Comparison of ENCODE assay signal across 8 cellular contexts in the genomic region with DNA sequence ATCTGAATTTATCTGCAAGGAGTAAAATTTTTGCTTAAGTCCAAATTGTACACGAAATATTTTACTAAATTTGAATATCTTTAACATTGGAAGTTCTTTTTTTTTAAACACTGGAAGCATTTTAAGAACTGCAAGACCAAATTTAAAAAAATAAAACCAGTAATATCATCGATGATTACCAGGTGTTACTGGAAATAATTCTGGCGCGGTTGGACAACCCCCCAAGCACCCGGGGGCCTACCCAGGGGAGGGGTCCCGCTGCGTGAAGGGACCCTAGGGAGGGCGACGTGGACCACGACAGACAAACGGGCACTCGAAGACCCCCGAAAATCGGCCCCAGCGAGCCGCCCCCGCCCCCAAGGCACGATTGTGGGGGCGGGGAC. TPM values are rescaled to one million over a fixed set of nuclear protein-coding genes. Genes with fewer than 3 reads are reported as not detected.
A peak's percentile ranks its signal among the peaks of the same experiment; 100 is the strongest.
DNase-seq lines count a peak whose midpoint lies in the region; ATAC-seq and TF ChIP-seq lines count a peak whose summit lies in the region.

No MANE protein-coding gene starts in this region.

- no peak for TF ChIP-seq POLR2A in esophagus squamous epithelium (IDR thresholded peaks at IDR 0.05)

- intact Hi-C loops in esophagus squamous epithelium (cut with DNase I), result no loop called here

- no peak overlapping the region for H3K23ac ChIP-seq in trophoblast cell (ENCODE audit: low read length)

- H4K12ac ChIP-seq in trophoblast cell (ENCODE audit: low read depth, low read length), result peak overlapping the region; percentile 94

- H4K91ac ChIP-seq in trophoblast cell (ENCODE audit: low read depth, low read length), result peak overlapping the region; percentile 91

- WGBS in esophagus squamous epithelium, 2 donors, result 1 to 6% methylated on average over 6 to 19 of the region's 19 CpGs
- WGBS in trophoblast cell (ENCODE audit: extremely low coverage, insufficient coverage, insufficient read length), result no CpG with 5 or more reads among the region's 19 CpGs

- peak overlapping the region; percentile 88 for H3K14ac ChIP-seq in trophoblast cell (ENCODE audit: low read length)

- peak overlapping the region; percentile 72 for H3K4ac ChIP-seq in trophoblast cell (ENCODE audit: low read depth, low read length)

- H2BK120ac ChIP-seq in trophoblast cell (ENCODE audit: insufficient read depth, low read length, poor library complexity), result peak overlapping the region; percentile 82

- H3K79me2 ChIP-seq in DND-41 (ENCODE audit: insufficient read depth, low read length) (peaks cover 55% of the 10 kb centered on the region), trophoblast cell (ENCODE audit: control insufficient read depth, insufficient read depth, low read length, poor library complexity) (peaks cover 27% of the 10 kb centered on the region)

- H3K4me1 ChIP-seq in DND-41 (ENCODE audit: insufficient read depth, low read length) (peaks cover 38% of the 10 kb centered on the region), SJSA1 (replicated peaks) (peaks cover 28% of the 10 kb centered on the region), esophagus squamous epithelium (peaks cover 27 to 58% (median 45%) of the 10 kb centered on the region in 3 donors), trophoblast cell (ENCODE audit: control insufficient read depth in 1 of 2, insufficient read depth in 2 of 2, low read length in 2 of 2) (peaks cover 7 to 12% of the 10 kb centered on the region in 2 experiments)

- H3K27me3 ChIP-seq in DND-41 (ENCODE audit: insufficient read depth, low read length, poor library complexity), result no peaks in the 10 kb centered on the region
- no peaks in the 10 kb centered on the region for H3K27me3 ChIP-seq in SJSA1 (replicated peaks)
- H3K27me3 ChIP-seq in esophagus squamous epithelium, result no peaks in the 10 kb centered on the region
- H3K27me3 ChIP-seq in trophoblast cell (ENCODE audit: insufficient read depth, low read length), result no peaks in the 10 kb centered on the region

- DNase-seq in DND-41 (no peak), SJSA1 (ENCODE audit: low read depth in 1 of 2, low spot score in 2 of 2) (no peak), esophagus squamous epithelium (lab: John Stamatoyannopoulos, UW) (no peak), trophoblast cell (no peak), NCI-H1092 treated with DMSO at 0.1 percent for 48 hours (lab: John Stamatoyannopoulos, UW) (no peak), GM13977 (ENCODE audit: low spot score) (no peak), GDM1 (lab: John Stamatoyannopoulos, UW) (no peak)
- no peak for DNase-seq in stimulated activated CD4-positive, alpha-beta T cell treated with anti-CD3 and anti-CD28 coated beads, Interleukin-2, amount 100 ng/mL, for 48 hours

- peaks cover 20% of the 10 kb centered on the region for H3K79me1 ChIP-seq in trophoblast cell (ENCODE audit: low read length)

- peak overlapping the region; percentile 100 for H3K9ac ChIP-seq in DND-41 (ENCODE audit: low read depth, low read length)
- peak overlapping the region; percentile 96 for H3K9ac ChIP-seq in trophoblast cell (ENCODE audit: low read length)

- peak overlapping the region; percentile 95 for H4K8ac ChIP-seq in trophoblast cell (ENCODE audit: low read depth, low read length)

- H3K9me3 ChIP-seq in DND-41 (ENCODE audit: insufficient read depth, low read length, severe bottlenecking) (no peaks in the 10 kb centered on the region), SJSA1 (replicated peaks) (no peaks in the 10 kb centered on the region), esophagus squamous epithelium (no peaks in the 10 kb centered on the region), trophoblast cell (ENCODE audit: insufficient read depth, low read depth, low read length) (no peaks in the 10 kb centered on the region)

- H2BK5ac ChIP-seq in trophoblast cell (ENCODE audit: low read depth, low read length, poor library complexity), result peak overlapping the region; percentile 53

- H2AFZ ChIP-seq in DND-41 (ENCODE audit: low read depth, low read length) (peak overlapping the region; percentile 83), trophoblast cell (ENCODE audit: insufficient read depth, low read length, poor library complexity) (peak overlapping the region; percentile 94)

- in situ Hi-C loops in GM13977 (cut with MboI; ENCODE audit: low pct_unique_long_range_greater_than_20kb, low sequenced_read_pairs, unreplicated experiment), result loop anchor here (25.0 kb wide), 1 partner anchor 343 kb away; no protein-coding TSS in a partner anchor

- no peak overlapping the region for H2AK5ac ChIP-seq in trophoblast cell (ENCODE audit: low read length)

- peaks cover 42% of the 10 kb centered on the region for H4K20me1 ChIP-seq in DND-41 (ENCODE audit: insufficient read depth, low read length)

- H3K27ac ChIP-seq in DND-41 (ENCODE audit: low read length) (peak overlapping the region; percentile 89), SJSA1 (no peak overlapping the region), esophagus squamous epithelium (peak overlapping the region in 3 of 4 donors; percentile 81 to 100 (median 100)), trophoblast cell (ENCODE audit: low read depth, low read length) (no peak overlapping the region)

- peak overlapping the region; percentile 90 for H3K18ac ChIP-seq in trophoblast cell (ENCODE audit: low read length)

- H3K4me2 ChIP-seq in DND-41 (ENCODE audit: insufficient read depth, low read length), result peak overlapping the region; percentile 72
- H3K4me2 ChIP-seq in trophoblast cell (ENCODE audit: low read length), result peak overlapping the region; percentile 85

- H3K36me3 ChIP-seq in DND-41 (ENCODE audit: insufficient read depth, low read length) (peaks cover 37% of the 10 kb centered on the region), SJSA1 (peaks cover 45% of the 10 kb centered on the region), esophagus squamous epithelium (peaks cover 10 to 24% (median 15%) of the 10 kb centered on the region in 3 donors), trophoblast cell (ENCODE audit: control insufficient read depth in 1 of 2, insufficient read depth in 2 of 2, low read length in 2 of 2) (peaks cover 22 to 23% of the 10 kb centered on the region in 2 experiments)

- TF ChIP-seq CTCF in DND-41 (IDR thresholded peaks at IDR 0.05; ENCODE audit: borderline replicate concordance, extremely low read depth, low read length, poor library complexity, severe bottlenecking) (no peak), esophagus squamous epithelium (IDR thresholded peaks at IDR 0.05) (no peak), GM13977 (IDR thresholded peaks at IDR 0.05; ENCODE audit: extremely low read depth, insufficient read depth, missing control alignments) (no peak)

- H3K4me3 ChIP-seq in DND-41 (ENCODE audit: low read depth in 1 of 2, low read length in 2 of 2) (peak overlapping the region; percentile 82), SJSA1 (peak overlapping the region; percentile 92), esophagus squamous epithelium (peak overlapping the region; percentile 84 to 98 (median 94)), trophoblast cell (ENCODE audit: low read depth, low read length) (peak overlapping the region; percentile 88)

- no peak overlapping the region for H2BK12ac ChIP-seq in trophoblast cell (ENCODE audit: low read length)

- ATAC-seq in DND-41 (ENCODE audit: insufficient read depth, low read depth), result no peak

RNA-seq across cellular contexts. Expression of a gene that starts 12.6 kb away (rescaled TPM):
- not detected in 2 replicates for total RNA-seq in SJSA1 (2014; rRNA removed; shearing (Covaris generic))
- 1 to 10 TPM in 1 of 4 donors, not detected in 3; 1.5 TPM for total RNA-seq in esophagus squamous epithelium
- polyA plus RNA-seq in trophoblast cell (2013), result 0.10 and 0.12 TPM in 2 replicates

RNA-seq across cellular contexts. Expression of a gene that starts 13.1 kb away (rescaled TPM):
- total RNA-seq in SJSA1 (2014; rRNA removed; shearing (Covaris generic)), result not detected in 2 replicates
- total RNA-seq in esophagus squamous epithelium, result under 1 TPM in 3 of 4 donors, not detected in 1; 0.32 to 0.40 (median 0.38) TPM
- polyA plus RNA-seq in trophoblast cell (2013), result 0.03 TPM in 2 replicates

RNA-seq across cellular contexts. Expression of a gene that starts 19.7 kb away (rescaled TPM):
- 0.58 TPM in 1 of 2 replicates, not detected in the other for total RNA-seq in SJSA1 (2014; rRNA removed; shearing (Covaris generic))
- total RNA-seq in esophagus squamous epithelium, result 1 to 10 TPM in 1 of 4 donors, under 1 TPM in 2, not detected in 1; 0.76 to 1.1 (median 0.88) TPM
- polyA plus RNA-seq in trophoblast cell (2013), result 2.4 and 2.8 TPM in 2 replicates

RNA-seq across cellular contexts. Expression of a gene that starts 32.2 kb away (rescaled TPM):
- 13.8 and 44.9 TPM in 2 replicates for total RNA-seq in SJSA1 (2014; rRNA removed; shearing (Covaris generic))
- 10 to 100 TPM; 19.3 to 39.7 (median 31.3) TPM for total RNA-seq in esophagus squamous epithelium
- polyA plus RNA-seq in trophoblast cell (2013), result 90.1 and 94.1 TPM in 2 replicates

RNA-seq across cellular contexts. Expression of a gene that starts 32.7 kb away (rescaled TPM):
- 91.7 and 116 TPM in 2 replicates for total RNA-seq in SJSA1 (2014; rRNA removed; shearing (Covaris generic))
- 10 to 100 TPM; 44.8 to 56.5 (median 48.8) TPM for total RNA-seq in esophagus squamous epithelium
- 71.1 and 72.2 TPM in 2 replicates for polyA plus RNA-seq in trophoblast cell (2013)

Comparison
In these comparisons a context has a peak if more than half of its experiments do, and no peak if none do; other contexts are left out.
1. H3K27ac ChIP-seq: peak in DND-41 (single experiment) and esophagus squamous epithelium (3 of 4); none in SJSA1 (single experiment) and trophoblast cell (single experiment).
2. Peak in every context shown above with its lines, with median percentiles within 50 percentile points of each other: H3K4me3 ChIP-seq.